In the genomic region with DNA sequence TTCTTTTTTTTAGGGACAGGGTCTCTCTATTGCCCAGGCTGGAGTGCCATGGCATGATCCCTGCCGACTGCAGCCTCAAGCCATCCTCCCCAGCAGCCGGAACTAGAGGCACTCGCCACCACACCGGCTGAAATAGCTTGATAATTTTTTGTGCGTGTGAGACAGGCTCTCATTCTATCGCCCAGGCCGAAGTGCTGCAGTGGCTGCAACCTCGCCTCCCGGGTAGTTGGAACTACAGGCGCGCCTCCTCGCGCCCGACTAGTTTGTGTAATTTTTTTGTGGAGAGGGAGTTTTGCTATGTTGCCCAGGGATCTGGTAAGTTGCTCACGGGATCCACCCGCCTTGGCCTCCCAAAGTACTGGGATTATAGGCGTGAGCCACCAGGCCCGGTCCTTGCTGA, we compare ENCODE assay signal across 12 cellular contexts. TPM values are rescaled to one million over a fixed set of nuclear protein-coding genes. Genes with fewer than 3 reads are reported as not detected.
DNase-seq lines count a peak whose midpoint lies in the region; ATAC-seq and TF ChIP-seq lines count a peak whose summit lies in the region.
"Had no signal": no experiment of that assay in that cellular context is flagged by ENCODE, and none has a peak within 500 bp of the region (broad histone marks: within the 10 kb centered on the region; RNA-seq: fewer than 3 reads in every experiment).

No MANE protein-coding gene starts in this region.

- CTCF ChIA-PET in activated naive CD4-positive, alpha-beta T cell treated with anti-CD3 and anti-CD28 coated beads, Interleukin-2, amount 10 ng/mL, durations not matched to agents 7 days and 5 days (lab: Charles Lee) = no interaction called here
- CTCF ChIA-PET in activated CD8-positive, alpha-beta T cell treated with anti-CD3 and anti-CD28 coated beads, Interleukin-2, amount 10 ng/mL, durations not matched to agents 7 days and 5 days (lab: Charles Lee) = interaction anchor here (1.1 kb wide), 1 partner anchor 78 kb away, joined by 3 read pairs; no protein-coding TSS in a partner anchor

- no peak overlapping the region for H3K27ac Mint-ChIP-seq in activated naive CD4-positive, alpha-beta T cell treated with anti-CD3 and anti-CD28 coated beads, Interleukin-2, amount 10 ng/mL, durations not matched to agents 7 days and 5 days
- no peak overlapping the region for H3K27ac Mint-ChIP-seq in activated naive CD4-positive, alpha-beta T cell treated with anti-CD3 and anti-CD28 coated beads, Interleukin-2, amount 50 U/mL, for 72 hours
- H3K27ac Mint-ChIP-seq in activated CD8-positive, alpha-beta T cell treated with anti-CD3 and anti-CD28 coated beads, Interleukin-2, amount 10 ng/mL, durations not matched to agents 7 days and 5 days = no peak overlapping the region
- no peak overlapping the region for H3K27ac Mint-ChIP-seq in osteocyte (ENCODE audit: unreplicated experiment)

- no peak for DNase-seq in activated naive CD4-positive, alpha-beta T cell treated with anti-CD3 and anti-CD28 coated beads, Interleukin-2, amount 10 ng/mL, durations not matched to agents 7 days and 5 days
- no peak for DNase-seq in activated naive CD4-positive, alpha-beta T cell treated with anti-CD3 and anti-CD28 coated beads, Interleukin-2, amount 50 U/mL, for 72 hours (ENCODE audit: low spot score in 2 of 2)
- no peak for DNase-seq in activated CD8-positive, alpha-beta T cell treated with anti-CD3 and anti-CD28 coated beads, Interleukin-2, amount 10 ng/mL, durations not matched to agents 7 days and 5 days
- DNase-seq in osteocyte (ENCODE audit: extremely low spot score, unreplicated experiment) (no peak), NCI-H1105 treated with DMSO at 0.1 percent for 48 hours (lab: John Stamatoyannopoulos, UW) (no peak)
- no peak for DNase-seq in stimulated activated naive CD4-positive, alpha-beta T cell treated with Interleukin-2 at 50 U/mL for 16 hours (lab: John Stamatoyannopoulos, UW)
- DNase-seq: activated CD4-positive, alpha-beta T cell treated with anti-CD3 and anti-CD28 coated beads for 48 hours; DMS53; heart right ventricle; MV-4-11; NCI-H345; uterus had no signal

- TF ChIP-seq CTCF in osteocyte (IDR thresholded peaks at IDR 0.05) = no peak

- ATAC-seq in activated naive CD4-positive, alpha-beta T cell treated with anti-CD3 and anti-CD28 coated beads, Interleukin-2, amount 50 U/mL, for 72 hours = no peak
- ATAC-seq in activated CD8-positive, alpha-beta T cell treated with anti-CD3 and anti-CD28 coated beads, Interleukin-2, amount 10 ng/mL, durations not matched to agents 7 days and 5 days = no peak
- ATAC-seq: heart right ventricle had no signal

- H3K9me3 Mint-ChIP-seq in activated naive CD4-positive, alpha-beta T cell treated with anti-CD3 and anti-CD28 coated beads, Interleukin-2, amount 10 ng/mL, durations not matched to agents 7 days and 5 days = no peaks in the 10 kb centered on the region
- H3K9me3 Mint-ChIP-seq in activated naive CD4-positive, alpha-beta T cell treated with anti-CD3 and anti-CD28 coated beads, Interleukin-2, amount 50 U/mL, for 72 hours = no peaks in the 10 kb centered on the region
- no peaks in the 10 kb centered on the region for H3K9me3 Mint-ChIP-seq in activated CD8-positive, alpha-beta T cell treated with anti-CD3 and anti-CD28 coated beads, Interleukin-2, amount 10 ng/mL, durations not matched to agents 7 days and 5 days (ENCODE audit: insufficient read depth)
- no peaks in the 10 kb centered on the region for H3K9me3 Mint-ChIP-seq in osteocyte (ENCODE audit: unreplicated experiment)

- H3K27me3 Mint-ChIP-seq in activated naive CD4-positive, alpha-beta T cell treated with anti-CD3 and anti-CD28 coated beads, Interleukin-2, amount 10 ng/mL, durations not matched to agents 7 days and 5 days = no peaks in the 10 kb centered on the region
- H3K27me3 Mint-ChIP-seq in activated CD8-positive, alpha-beta T cell treated with anti-CD3 and anti-CD28 coated beads, Interleukin-2, amount 10 ng/mL, durations not matched to agents 7 days and 5 days (ENCODE audit: low read depth) = no peaks in the 10 kb centered on the region
- no peaks in the 10 kb centered on the region for H3K27me3 Mint-ChIP-seq in osteocyte (ENCODE audit: unreplicated experiment)

- H3K36me3 Mint-ChIP-seq in activated naive CD4-positive, alpha-beta T cell treated with anti-CD3 and anti-CD28 coated beads, Interleukin-2, amount 10 ng/mL, durations not matched to agents 7 days and 5 days = peaks cover 34% of the 10 kb centered on the region
- H3K36me3 Mint-ChIP-seq in activated naive CD4-positive, alpha-beta T cell treated with anti-CD3 and anti-CD28 coated beads, Interleukin-2, amount 50 U/mL, for 72 hours = peaks cover 33 to 34% of the 10 kb centered on the region in 2 donors
- peaks cover 42% of the 10 kb centered on the region for H3K36me3 Mint-ChIP-seq in activated CD8-positive, alpha-beta T cell treated with anti-CD3 and anti-CD28 coated beads, Interleukin-2, amount 10 ng/mL, durations not matched to agents 7 days and 5 days (ENCODE audit: low read depth)
- peaks cover 18% of the 10 kb centered on the region for H3K36me3 Mint-ChIP-seq in osteocyte (ENCODE audit: unreplicated experiment)

- H3K4me3 Mint-ChIP-seq in activated naive CD4-positive, alpha-beta T cell treated with anti-CD3 and anti-CD28 coated beads, Interleukin-2, amount 10 ng/mL, durations not matched to agents 7 days and 5 days = peak overlapping the region; percentile 94
- peak overlapping the region; percentile 57 for H3K4me3 Mint-ChIP-seq in activated CD8-positive, alpha-beta T cell treated with anti-CD3 and anti-CD28 coated beads, Interleukin-2, amount 10 ng/mL, durations not matched to agents 7 days and 5 days
- peak overlapping the region; percentile 55 for H3K4me3 Mint-ChIP-seq in osteocyte (ENCODE audit: unreplicated experiment)

- H3K4me1 Mint-ChIP-seq in activated naive CD4-positive, alpha-beta T cell treated with anti-CD3 and anti-CD28 coated beads, Interleukin-2, amount 10 ng/mL, durations not matched to agents 7 days and 5 days = peaks cover 59% of the 10 kb centered on the region
- peaks cover 54% of the 10 kb centered on the region for H3K4me1 Mint-ChIP-seq in activated CD8-positive, alpha-beta T cell treated with anti-CD3 and anti-CD28 coated beads, Interleukin-2, amount 10 ng/mL, durations not matched to agents 7 days and 5 days (ENCODE audit: low read depth)
- H3K4me1 Mint-ChIP-seq in osteocyte (ENCODE audit: unreplicated experiment) = peaks cover 30% of the 10 kb centered on the region

- POLR2A ChIA-PET in activated CD8-positive, alpha-beta T cell treated with anti-CD3 and anti-CD28 coated beads, Interleukin-2, amount 10 ng/mL, durations not matched to agents 7 days and 5 days (lab: Charles Lee) = interaction anchor here (1.1 kb wide), 1 partner anchor 53 kb away, joined by 3 read pairs; the partner anchor contains the start of gene ABHD11

RNA-seq across cellular contexts. Expression of gene BUD23, which starts 1.9 kb away (rescaled TPM):
- total RNA-seq in activated naive CD4-positive, alpha-beta T cell treated with anti-CD3 and anti-CD28 coated beads, Interleukin-2, amount 50 U/mL, for 72 hours = 10 to 100 TPM; 91.8 to 97.9 TPM
- 10 to 100 TPM; 57.3 to 60.9 TPM for total RNA-seq in activated CD8-positive, alpha-beta T cell treated with anti-CD3 and anti-CD28 coated beads, Interleukin-2, amount 10 ng/mL, durations not matched to agents 7 days and 5 days
- total RNA-seq in osteocyte = 47.2 and 56.7 TPM in 2 replicates

RNA-seq across cellular contexts. Expression of gene DNAJC30, which starts 2.1 kb away (rescaled TPM):
- 1 to 10 TPM; 3.7 to 7.5 TPM for total RNA-seq in activated naive CD4-positive, alpha-beta T cell treated with anti-CD3 and anti-CD28 coated beads, Interleukin-2, amount 50 U/mL, for 72 hours
- 1 to 10 TPM; 7.7 to 8.3 TPM for total RNA-seq in activated CD8-positive, alpha-beta T cell treated with anti-CD3 and anti-CD28 coated beads, Interleukin-2, amount 10 ng/mL, durations not matched to agents 7 days and 5 days
- total RNA-seq in osteocyte = 13.8 and 14.5 TPM in 2 replicates

RNA-seq across cellular contexts. Expression of gene VPS37D, which starts 17.7 kb away (rescaled TPM):
- under 1 TPM in 1 of 2 donors, not detected in 1; 0.95 TPM for total RNA-seq in activated naive CD4-positive, alpha-beta T cell treated with anti-CD3 and anti-CD28 coated beads, Interleukin-2, amount 50 U/mL, for 72 hours
- total RNA-seq in activated CD8-positive, alpha-beta T cell treated with anti-CD3 and anti-CD28 coated beads, Interleukin-2, amount 10 ng/mL, durations not matched to agents 7 days and 5 days = under 1 TPM; 0.16 to 0.26 TPM
- total RNA-seq in osteocyte = 5.0 and 6.2 TPM in 2 replicates

RNA-seq across cellular contexts. Expression of gene STX1A, which starts 34.2 kb away (rescaled TPM):
- 10 to 100 TPM in 1 of 2 donors, 1 to 10 TPM in 1; 8.8 to 14.0 TPM for total RNA-seq in activated naive CD4-positive, alpha-beta T cell treated with anti-CD3 and anti-CD28 coated beads, Interleukin-2, amount 50 U/mL, for 72 hours
- 10 to 100 TPM; 10.6 to 12.3 TPM for total RNA-seq in activated CD8-positive, alpha-beta T cell treated with anti-CD3 and anti-CD28 coated beads, Interleukin-2, amount 10 ng/mL, durations not matched to agents 7 days and 5 days
- 21.7 and 24.0 TPM in 2 replicates for total RNA-seq in osteocyte

RNA-seq across cellular contexts. Expression of gene ABHD11, which starts 53.3 kb away (rescaled TPM):
- total RNA-seq in activated naive CD4-positive, alpha-beta T cell treated with anti-CD3 and anti-CD28 coated beads, Interleukin-2, amount 50 U/mL, for 72 hours = 10 to 100 TPM; 17.3 to 18.1 TPM
- total RNA-seq in activated CD8-positive, alpha-beta T cell treated with anti-CD3 and anti-CD28 coated beads, Interleukin-2, amount 10 ng/mL, durations not matched to agents 7 days and 5 days = 10 to 100 TPM; 20.7 to 20.9 TPM
- total RNA-seq in osteocyte = 14.0 and 17.4 TPM in 2 replicates
